In genomic region chr2:204282525-204282924, GRCh38 we compare ENCODE assay signal across 15 cellular contexts.
A peak's percentile ranks its signal among the peaks of the same experiment; 100 is the strongest.
DNase-seq lines count a peak whose midpoint lies in the region; ATAC-seq and TF ChIP-seq lines count a peak whose summit lies in the region.
"Had no signal": no experiment of that assay in that cellular context is flagged by ENCODE, and none has a peak within 500 bp of the region (broad histone marks: within the 10 kb centered on the region; RNA-seq: fewer than 3 reads in every experiment).

No MANE protein-coding gene starts in this region.

- no peaks in the 10 kb centered on the region for H3K4me1 Mint-ChIP-seq in activated CD4-positive, alpha-beta memory T cell treated with anti-CD3 and anti-CD28 coated beads, Interleukin-2, amount 10 ng/mL, durations not matched to agents 7 days and 5 days

- H3K36me3 ChIP-seq in HUES48 (ENCODE audit: control insufficient read depth, insufficient read depth, low read length), result no peaks in the 10 kb centered on the region
- H3K36me3 ChIP-seq: esophagus muscularis mucosa, ovary had no signal

- H3K4me3 Mint-ChIP-seq in activated CD4-positive, alpha-beta memory T cell treated with anti-CD3 and anti-CD28 coated beads, Interleukin-2, amount 10 ng/mL, durations not matched to agents 7 days and 5 days, result no peak overlapping the region
- H3K4me3 Mint-ChIP-seq: CD8-positive, alpha-beta T cell had no signal

- CTCF ChIA-PET in activated CD4-positive, alpha-beta memory T cell treated with anti-CD3 and anti-CD28 coated beads, Interleukin-2, amount 10 ng/mL, durations not matched to agents 7 days and 5 days (lab: Charles Lee), result no interaction called here

- DNase-seq in glomerular visceral epithelial cell (ENCODE audit: extremely low spot score), result peak; percentile 79
- DNase-seq in retinal pigment epithelial cell (ENCODE audit: low read depth), result peak; percentile 72
- no peak for DNase-seq in stimulated activated CD8-positive, alpha-beta memory T cell treated with anti-CD3 and anti-CD28 coated beads, Interleukin-4, amount 100 ng/mL, for 48 hours
- DNase-seq in NK-92 (lab: John Stamatoyannopoulos, UW; ENCODE audit: unreplicated experiment), result no peak
- DNase-seq in activated CD4-positive, alpha-beta memory T cell treated with anti-CD3 and anti-CD28 coated beads, Interleukin-2, amount 10 ng/mL, durations not matched to agents 7 days and 5 days, result no peak
- DNase-seq in stimulated activated CD4-positive, alpha-beta T cell treated with anti-CD3 and anti-CD28 coated beads, Interleukin-1b, Interleukin-23, amount 100 ng/mL, for 48 hours, result no peak
- DNase-seq: CD8-positive, alpha-beta T cell; IMR-90; NCI-H187 treated with DMSO at 0.1 percent for 48 hours; ovary had no signal

- POLR2A ChIA-PET in activated CD4-positive, alpha-beta memory T cell treated with anti-CD3 and anti-CD28 coated beads, Interleukin-2, amount 10 ng/mL, durations not matched to agents 7 days and 5 days (lab: Charles Lee), result no interaction called here

- H3K27me3 Mint-ChIP-seq in activated CD4-positive, alpha-beta memory T cell treated with anti-CD3 and anti-CD28 coated beads, Interleukin-2, amount 10 ng/mL, durations not matched to agents 7 days and 5 days, result peaks cover 27% of the 10 kb centered on the region

- peak; percentile 80 for ATAC-seq in GM19043 (IDR thresholded peaks at IDR 0.05; ENCODE audit: low read depth, unreplicated experiment)
- ATAC-seq: CD8-positive, alpha-beta T cell had no signal

- no peak for TF ChIP-seq CTCF in retinal pigment epithelial cell (conservative IDR thresholded peaks at IDR 0.05; ENCODE audit: low read depth, low read length)

- no peaks in the 10 kb centered on the region for H3K27me3 ChIP-seq in HUES48 (ENCODE audit: control insufficient read depth, insufficient read depth, low read length)
- H3K27me3 ChIP-seq: esophagus muscularis mucosa, ovary had no signal

- H3K4me1 ChIP-seq in HUES48 (ENCODE audit: control insufficient read depth, insufficient read depth, low read length), result peaks cover 34% of the 10 kb centered on the region
- H3K4me1 ChIP-seq: esophagus muscularis mucosa had no signal

- H3K4me3 ChIP-seq in HUES48 (ENCODE audit: low read depth, low read length) (0 out of 2 replicates have a peak overlapping the region, but pooled peaks have one; percentile 2), retinal pigment epithelial cell (ENCODE audit: low read length) (no peak overlapping the region)
- H3K4me3 ChIP-seq: esophagus muscularis mucosa, ovary had no signal

- H3K27ac Mint-ChIP-seq in activated CD4-positive, alpha-beta memory T cell treated with anti-CD3 and anti-CD28 coated beads, Interleukin-2, amount 10 ng/mL, durations not matched to agents 7 days and 5 days, result no peak overlapping the region
- H3K27ac Mint-ChIP-seq: CD8-positive, alpha-beta T cell had no signal

- no peak overlapping the region for H3K9ac ChIP-seq in HUES48 (ENCODE audit: low read depth, low read length)

- no peaks in the 10 kb centered on the region for H3K36me3 Mint-ChIP-seq in activated CD4-positive, alpha-beta memory T cell treated with anti-CD3 and anti-CD28 coated beads, Interleukin-2, amount 10 ng/mL, durations not matched to agents 7 days and 5 days (ENCODE audit: low read depth)
- H3K36me3 Mint-ChIP-seq: brain; CD8-positive, alpha-beta T cell had no signal

- no peaks in the 10 kb centered on the region for H3K9me3 Mint-ChIP-seq in activated CD4-positive, alpha-beta memory T cell treated with anti-CD3 and anti-CD28 coated beads, Interleukin-2, amount 10 ng/mL, durations not matched to agents 7 days and 5 days
- H3K9me3 Mint-ChIP-seq: CD8-positive, alpha-beta T cell had no signal

- no peaks in the 10 kb centered on the region for H3K9me3 ChIP-seq in HUES48 (ENCODE audit: control insufficient read depth, insufficient read depth, low read length)
- H3K9me3 ChIP-seq: esophagus muscularis mucosa, ovary had no signal

- peak overlapping the region; percentile 88 for H3K27ac ChIP-seq in HUES48 (ENCODE audit: low read depth, low read length)
- H3K27ac ChIP-seq: esophagus muscularis mucosa, ovary, RWPE1 had no signal

Comparison
In these comparisons a context has a peak if more than half of its experiments do, and no peak if none do; other contexts are left out.
1. DNase-seq: peak in glomerular visceral epithelial cell (single experiment) and retinal pigment epithelial cell (single experiment); none in stimulated activated CD8-positive, alpha-beta memory T cell treated with anti-CD3 and anti-CD28 coated beads, Interleukin-4, amount 100 ng/mL, for 48 hours (single experiment), NK-92 (single experiment), activated CD4-positive, alpha-beta memory T cell treated with anti-CD3 and anti-CD28 coated beads, Interleukin-2, amount 10 ng/mL, durations not matched to agents 7 days and 5 days (single experiment) and stimulated activated CD4-positive, alpha-beta T cell treated with anti-CD3 and anti-CD28 coated beads, Interleukin-1b, Interleukin-23, amount 100 ng/mL, for 48 hours (single experiment).